6 cellular contexts compared by ENCODE assay signal in genomic region chr5:100096328-100096727, GRCh38.
DNase-seq lines count a peak whose midpoint lies in the region; ATAC-seq, FAIRE-seq and TF ChIP-seq lines count a peak whose summit lies in the region.
"Not testable (repeated sequence)": the region's sequence is repeated elsewhere in the genome, so short reads cannot be mapped to it uniquely, and the experiment has no call there.

No MANE protein-coding gene starts in this region.

- H3K27ac ChIP-seq in pancreas: not testable (repeated sequence)

- not testable (repeated sequence) for H3K9me3 ChIP-seq in pancreas

- TF ChIP-seq CTCF in pancreas (IDR thresholded peaks at IDR 0.05): not testable (repeated sequence)

- intact Hi-C loops in pancreas (cut with DNase I): not testable (repeated sequence)

- ATAC-seq in HG02610 (IDR thresholded peaks at IDR 0.05; ENCODE audit: unreplicated experiment): peak; percentile 83
- ATAC-seq in HG02884 (IDR thresholded peaks at IDR 0.05; ENCODE audit: unreplicated experiment): peak; percentile 39
- ATAC-seq in pancreas: not testable (repeated sequence)

- not testable (repeated sequence) for DNase-seq in pancreas

- FAIRE-seq in A204.1 (lab: Jason Lieb, UNC) (peak; percentile 72), G401.6 (lab: Jason Lieb, UNC) (peak; percentile 45), colon (lab: Jason Lieb, UNC) (peak; percentile 62), pancreas (lab: Jason Lieb, UNC) (peak; percentile 87)

- H3K4me3 ChIP-seq in pancreas: not testable (repeated sequence)

- H3K36me3 ChIP-seq in pancreas: not testable (repeated sequence)

- not testable (repeated sequence) for H3K27me3 ChIP-seq in pancreas

- not testable (repeated sequence) for H3K4me1 ChIP-seq in pancreas
